Comparison of ENCODE assay signal across 30 cellular contexts in the genomic region with DNA sequence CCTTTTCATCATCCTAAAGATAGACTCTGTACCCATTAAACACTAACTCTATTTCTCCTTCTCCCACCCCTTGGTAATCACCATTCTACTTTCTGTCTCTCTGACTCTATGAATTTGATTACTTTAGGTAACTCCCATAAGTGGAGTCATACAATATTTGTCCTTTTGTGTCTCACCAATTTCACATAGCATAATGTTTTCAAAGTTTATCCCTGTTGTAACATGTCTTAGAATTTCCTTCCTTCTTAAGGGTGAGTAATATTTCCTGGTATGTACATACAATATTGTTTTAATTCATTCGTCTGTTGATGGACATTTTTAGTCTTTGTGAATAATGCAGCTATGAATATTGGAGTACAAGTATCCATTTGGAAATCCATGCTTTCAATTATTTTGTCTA. TPM values are rescaled to one million over a fixed set of nuclear protein-coding genes. Genes with fewer than 3 reads are reported as not detected.
DNase-seq lines count a peak whose midpoint lies in the region; ATAC-seq, FAIRE-seq and TF ChIP-seq lines count a peak whose summit lies in the region.
"Had no signal": no experiment of that assay in that cellular context is flagged by ENCODE, and none has a peak within 500 bp of the region (broad histone marks: within the 10 kb centered on the region; RNA-seq: fewer than 3 reads in every experiment).

No MANE protein-coding gene starts in this region.

- POLR2A ChIA-PET in activated CD4-positive, alpha-beta memory T cell treated with anti-CD3 and anti-CD28 coated beads for 36 hours (lab: Charles Lee), result no interaction called here

- CTCF ChIA-PET in activated CD4-positive, alpha-beta memory T cell treated with anti-CD3 and anti-CD28 coated beads for 36 hours (lab: Charles Lee), result interaction anchor here (1.0 kb wide), 1 partner anchor 545 kb away, joined by 7 read pairs; no protein-coding TSS in a partner anchor

- no peak overlapping the region for H3K9ac ChIP-seq in GM23248
- no peak overlapping the region for H3K9ac ChIP-seq in keratinocyte (ENCODE audit: control insufficient read depth, extremely low read depth, insufficient read depth, low read length)

- H4K20me1 ChIP-seq in GM23248 (ENCODE audit: insufficient read depth) (no peaks in the 10 kb centered on the region), keratinocyte (ENCODE audit: control insufficient read depth, extremely low read depth, insufficient read depth, low read length) (no peaks in the 10 kb centered on the region)

- no peak overlapping the region for H3K27ac Mint-ChIP-seq in activated CD4-positive, alpha-beta memory T cell treated with anti-CD3 and anti-CD28 coated beads for 36 hours
- H3K27ac Mint-ChIP-seq: activated CD4-positive, alpha-beta T cell treated with anti-CD3 and anti-CD28 coated beads, Interleukin-2, amount 10 ng/mL, durations not matched to agents 7 days and 5 days; activated T-cell treated with anti-CD3 and anti-CD28 coated beads, Interleukin-2, amount 50 U/mL, for 72 hours; IgD-negative memory B cell; immature natural killer cell had no signal

- ATAC-seq in RWPE2 (ENCODE audit: low read depth) (peak; percentile 85), HG02642 (IDR thresholded peaks at IDR 0.05; ENCODE audit: poor library complexity, unreplicated experiment) (no peak), HG03469 (IDR thresholded peaks at IDR 0.05; ENCODE audit: unreplicated experiment) (no peak)
- ATAC-seq: activated T-cell treated with anti-CD3 and anti-CD28 coated beads, Interleukin-2, amount 50 U/mL, for 72 hours; gastrocnemius medialis; left lung; Panc1; stimulated activated naive CD8-positive, alpha-beta T cell treated with anti-CD3 and anti-CD28 coated beads, Interleukin-15, Interleukin-2, amounts not matched to agents 100 U/mL and 50 U/mL, for 24 hours had no signal

- H3F3A ChIP-seq in GM23248 (ENCODE audit: insufficient read depth), result peaks cover 11% of the 10 kb centered on the region; the same call in 1 of the 2 replicates

- H3K4me3 Mint-ChIP-seq in activated CD4-positive, alpha-beta memory T cell treated with anti-CD3 and anti-CD28 coated beads for 36 hours, result no peak overlapping the region
- H3K4me3 Mint-ChIP-seq: activated CD4-positive, alpha-beta T cell treated with anti-CD3 and anti-CD28 coated beads, Interleukin-2, amount 10 ng/mL, durations not matched to agents 7 days and 5 days; activated T-cell treated with anti-CD3 and anti-CD28 coated beads, Interleukin-2, amount 50 U/mL, for 72 hours; IgD-negative memory B cell; immature natural killer cell had no signal

- no peaks in the 10 kb centered on the region for H3K9me3 ChIP-seq in GM23248 (ENCODE audit: low read depth)
- peaks cover 4% of the 10 kb centered on the region for H3K9me3 ChIP-seq in RWPE2 (ENCODE audit: severe bottlenecking)
- H3K9me3 ChIP-seq in keratinocyte (ENCODE audit: control insufficient read depth, low read depth, low read length), result no peaks in the 10 kb centered on the region
- H3K9me3 ChIP-seq: Caco-2, gastrocnemius medialis, left lung, prostate gland, sigmoid colon, testis had no signal

- H2AFZ ChIP-seq in GM23248 (peak overlapping the region; percentile 55), keratinocyte (ENCODE audit: control insufficient read depth, low read length) (peak overlapping the region; percentile 74)

- intact Hi-C loops in activated CD4-positive, alpha-beta memory T cell treated with anti-CD3 and anti-CD28 coated beads for 36 hours (cut with micrococcal nuclease), result no loop called here

- H3K27ac ChIP-seq in GM23248 (0 out of 2 replicates have a peak overlapping the region, but pooled peaks have one; percentile 1), RWPE2 (ENCODE audit: poor library complexity, severe bottlenecking) (peak overlapping the region; percentile 88), epithelial cell of prostate (peak overlapping the region; percentile 77), keratinocyte (ENCODE audit: control insufficient read depth, insufficient read depth, low read length) (peak overlapping the region; percentile 60)
- H3K27ac ChIP-seq: dorsolateral prefrontal cortex, gastrocnemius medialis, left lung, prostate gland, sigmoid colon, testis had no signal

- no peaks in the 10 kb centered on the region for H3K36me3 ChIP-seq in GM23248 (ENCODE audit: low read depth)
- no peaks in the 10 kb centered on the region for H3K36me3 ChIP-seq in RWPE2 (ENCODE audit: low read depth)
- no peaks in the 10 kb centered on the region for H3K36me3 ChIP-seq in keratinocyte (ENCODE audit: control insufficient read depth in 2 of 2, extremely low read depth in 1 of 2, insufficient read depth in 2 of 2, low read length in 2 of 2)
- H3K36me3 ChIP-seq: gastrocnemius medialis, left lung, prostate gland, sigmoid colon had no signal

- H3K36me3 Mint-ChIP-seq in activated CD4-positive, alpha-beta memory T cell treated with anti-CD3 and anti-CD28 coated beads for 36 hours, result no peaks in the 10 kb centered on the region
- H3K36me3 Mint-ChIP-seq: IgD-negative memory B cell, immature natural killer cell had no signal

- H3K79me2 ChIP-seq in GM23248 (ENCODE audit: insufficient read depth) (no peaks in the 10 kb centered on the region), keratinocyte (ENCODE audit: control insufficient read depth, insufficient read depth, low read length) (no peaks in the 10 kb centered on the region)

- WGBS in GM23248 (ENCODE audit: low coverage in 1 of 2, low lambda C conversion rate in 2 of 2, missing lambda C conversion rate in 2 of 2), 2 experiments, result 0 to 3% methylated on average over 1 of the region's 1 CpG

- H3K27me3 ChIP-seq in GM23248 (replicated peaks; ENCODE audit: insufficient read depth), result no peaks in the 10 kb centered on the region
- H3K27me3 ChIP-seq in RWPE2 (ENCODE audit: insufficient read depth, poor library complexity, severe bottlenecking), result no peaks in the 10 kb centered on the region
- H3K27me3 ChIP-seq in keratinocyte (ENCODE audit: control insufficient read depth, extremely low read depth, insufficient read depth, low read length), result no peaks in the 10 kb centered on the region
- H3K27me3 ChIP-seq: dorsolateral prefrontal cortex, gastrocnemius medialis, left lung, sigmoid colon, testis had no signal

- peak; percentile 34 for FAIRE-seq in keratinocyte (lab: Jason Lieb, UNC)

- H3K4me3 ChIP-seq in GM23248, result no peak overlapping the region
- H3K4me3 ChIP-seq in RWPE2 (ENCODE audit: severe bottlenecking), result no peak overlapping the region
- no peak overlapping the region for H3K4me3 ChIP-seq in keratinocyte (ENCODE audit: control insufficient read depth in 2 of 3, extremely low read depth in 1 of 3, insufficient read depth in 2 of 3, low read depth in 1 of 3, low read length in 3 of 3)
- H3K4me3 ChIP-seq: dorsolateral prefrontal cortex, gastrocnemius medialis, left lung, prostate gland, sigmoid colon, testis had no signal

- H3K4me2 ChIP-seq in GM23248 (ENCODE audit: unreplicated experiment), result peak overlapping the region; percentile 5
- peak overlapping the region; percentile 75 for H3K4me2 ChIP-seq in keratinocyte (ENCODE audit: control insufficient read depth, extremely low read depth, insufficient read depth, low read depth, low read length)

- 0 out of 2 replicates have a peak, but pooled peaks cover 6% of the 10 kb centered on the region for H3K9me2 ChIP-seq in GM23248 (ENCODE audit: insufficient read depth)

- peak; percentile 33 for DNase-seq in GM23248
- no peak for DNase-seq in RWPE2 (ENCODE audit: low spot score)
- DNase-seq in epithelial cell of prostate (ENCODE audit: low read depth, low spot score), result peak; percentile 69
- peak; percentile 46 for DNase-seq in keratinocyte (ENCODE audit: low read depth, low spot score)
- DNase-seq in activated CD4-positive, alpha-beta memory T cell treated with anti-CD3 and anti-CD28 coated beads for 36 hours, result no peak
- no peak for DNase-seq in amniotic stem cell (lab: John Stamatoyannopoulos, UW)
- DNase-seq: activated CD4-positive, alpha-beta T cell treated with anti-CD3 and anti-CD28 coated beads, Interleukin-2, amount 10 ng/mL, durations not matched to agents 7 days and 5 days; activated naive CD4-positive, alpha-beta T cell treated with Interleukin-2 at 50 U/mL for 16 hours; activated T-cell treated with anti-CD3 and anti-CD28 coated beads, Interleukin-2, amount 50 U/mL, for 72 hours; C1 segment of cervical spinal cord; Caco-2; DMS79 treated with DMSO at 0.1 percent for 48 hours; dorsolateral prefrontal cortex; gastrocnemius medialis; hypothalamus; immature natural killer cell; left lung; mesendoderm; NCI-H1105; NCI-H1930; NCI-H526 treated with DMSO at 0.1 percent for 48 hours; sigmoid colon; stimulated activated CD4-positive, alpha-beta T cell treated with anti-CD3 and anti-CD28 coated beads, Interleukin-15, amount 100 ng/mL, for 24 hours; stimulated activated naive CD8-positive, alpha-beta T cell treated with anti-CD3 and anti-CD28 coated beads, Interleukin-15, Interleukin-2, amounts not matched to agents 100 U/mL and 50 U/mL, for 24 hours; testis had no signal

- dilution Hi-C loops in keratinocyte (cut with MboI; ENCODE audit: extremely low pct_ligation_motif_present, low sequenced_read_pairs), result no loop called here

- TF ChIP-seq CTCF in RWPE2 (IDR thresholded peaks at IDR 0.05; ENCODE audit: poor library complexity, severe bottlenecking) (no peak), keratinocyte (optimal IDR thresholded peaks at IDR 0.05 in 1 of 3, IDR thresholded peaks at IDR 0.05 in 1 of 3, conservative IDR thresholded peaks at IDR 0.05 in 1 of 3; ENCODE audit: extremely low read depth in 1 of 3, insufficient read depth in 2 of 3, low read length in 3 of 3) (no peak)

- peaks cover 2% of the 10 kb centered on the region for H3K27me3 Mint-ChIP-seq in activated CD4-positive, alpha-beta memory T cell treated with anti-CD3 and anti-CD28 coated beads for 36 hours

- H3K9me3 Mint-ChIP-seq in activated CD4-positive, alpha-beta memory T cell treated with anti-CD3 and anti-CD28 coated beads for 36 hours, result no peaks in the 10 kb centered on the region
- H3K9me3 Mint-ChIP-seq: activated CD4-positive, alpha-beta T cell treated with anti-CD3 and anti-CD28 coated beads, Interleukin-2, amount 10 ng/mL, durations not matched to agents 7 days and 5 days; activated T-cell treated with anti-CD3 and anti-CD28 coated beads, Interleukin-2, amount 50 U/mL, for 72 hours; IgD-negative memory B cell; immature natural killer cell had no signal

- H3K4me1 Mint-ChIP-seq in activated CD4-positive, alpha-beta memory T cell treated with anti-CD3 and anti-CD28 coated beads for 36 hours (ENCODE audit: low read depth), result peaks cover 2% of the 10 kb centered on the region

- H3K4me1 ChIP-seq in GM23248 (ENCODE audit: insufficient read depth) (peaks cover 16% of the 10 kb centered on the region), RWPE2 (ENCODE audit: insufficient read depth, poor library complexity, severe bottlenecking) (peaks cover 28% of the 10 kb centered on the region), keratinocyte (ENCODE audit: control insufficient read depth, extremely low read depth, insufficient read depth, low read length) (peaks cover 19% of the 10 kb centered on the region)
- H3K4me1 ChIP-seq: Caco-2, gastrocnemius medialis, prostate gland, sigmoid colon, testis had no signal

- no peaks in the 10 kb centered on the region for H3K9me1 ChIP-seq in keratinocyte (ENCODE audit: control insufficient read depth, extremely low read depth, insufficient read depth, low read length)

- in situ Hi-C loops in GM23248 (cut with MboI), result no loop called here

RNA-seq across cellular contexts. Expression of a gene that starts 50.9 kb away (rescaled TPM):
- total RNA-seq in GM23248 (2014; rRNA removed; shearing (Covaris generic)), result 44.1 and 45.9 TPM in 2 replicates
- 44.0 and 44.1 TPM in 2 replicates for polyA plus RNA-seq in GM23248 (2016; fragmentation: Nextera tagmentation; extraction: Ambion mirVana)
- polyA plus RNA-seq in keratinocyte, result 11.8 to 31.8 TPM (median 30.0 TPM) in 3 replicates
- 10.3 TPM for polyA plus RNA-seq in keratinocyte (2011; ENCODE audit: low read depth)
- 18.4 and 24.2 TPM in 2 replicates for polyA plus RNA-seq in keratinocyte (2011; cell fraction: cytosol; rRNA removed)
- 18.6 and 19.7 TPM in 2 replicates for polyA plus RNA-seq in keratinocyte (2011; cell fraction: nucleus; rRNA removed)
- 5.9 and 22.2 TPM in 2 replicates for polyA plus RNA-seq in keratinocyte (2012; ENCODE audit: low replicate concordance)
- polyA minus RNA-seq in keratinocyte, result 12.9 to 66.0 TPM (median 44.4 TPM) in 3 replicates
- polyA minus RNA-seq in keratinocyte (2011; cell fraction: cytosol; rRNA and poly(A)+ RNA removed), result 19.2 TPM
- 11.8 and 19.8 TPM in 2 replicates for polyA minus RNA-seq in keratinocyte (2011; cell fraction: nucleus; rRNA and poly(A)+ RNA removed)
- total RNA-seq in activated CD4-positive, alpha-beta memory T cell treated with anti-CD3 and anti-CD28 coated beads for 36 hours, result 10 to 100 TPM; 62.5 to 70.4 TPM

Comparison
In these comparisons a context has a peak if more than half of its experiments do, and no peak if none do; other contexts are left out.
1. DNase-seq: peak in GM23248 (single experiment), epithelial cell of prostate (single experiment) and keratinocyte (single experiment); none in RWPE2 (single experiment), activated CD4-positive, alpha-beta memory T cell treated with anti-CD3 and anti-CD28 coated beads for 36 hours (single experiment) and amniotic stem cell (single experiment).
2. H3K27ac ChIP-seq: peak in every context shown above with its lines; median percentile 88 in RWPE2; 77 in epithelial cell of prostate; 60 in keratinocyte; 1 in GM23248.